Comparison of ENCODE assay signal across 2 cellular contexts in genomic region chr7:28005848-28006233, GRCh38.
TF ChIP-seq lines count a peak whose summit lies in the region.

No MANE protein-coding gene starts in this region.

TF ChIP-seq in SK-N-SH treated with all-trans-retinoic acid at 6 μM for 48 hours, 23 proteins besides CTCF, POLR2A, EP300 and RAD21 (continued from another document):
- TF ChIP-seq CSRNP3 (CRISPR knock-in tag; IDR thresholded peaks at IDR 0.05), result no peak
- peak; percentile 83 for TF ChIP-seq ISL1 (CRISPR knock-in tag; IDR thresholded peaks at IDR 0.05)
- TF ChIP-seq SNAI2 (CRISPR knock-in tag; IDR thresholded peaks at IDR 0.05), result 0 out of 2 replicates have a peak, but pooled peaks have one; percentile 27
- TF ChIP-seq ZNF70 (CRISPR knock-in tag; IDR thresholded peaks at IDR 0.05), result no peak
- no peak for TF ChIP-seq RARB (CRISPR knock-in tag; IDR thresholded peaks at IDR 0.05)

TF ChIP-seq in SK-N-SH, 30 proteins besides CTCF, POLR2A, EP300 and RAD21 (continued from another document):
- TF ChIP-seq TEAD4 (IDR thresholded peaks at IDR 0.05; ENCODE audit: borderline replicate concordance, insufficient read depth), result no peak
- no peak for TF ChIP-seq TCF12 (IDR thresholded peaks at IDR 0.05)
- no peak for TF ChIP-seq USF2 (IDR thresholded peaks at IDR 0.05; ENCODE audit: borderline replicate concordance, low read depth, low read length)
- TF ChIP-seq IRF3 (IDR thresholded peaks at IDR 0.05; ENCODE audit: low read depth, low read length), result no peak
- no peak for TF ChIP-seq FOXM1 (IDR thresholded peaks at IDR 0.05; ENCODE audit: low read depth)
- TF ChIP-seq TAF1 (IDR thresholded peaks at IDR 0.05; ENCODE audit: borderline replicate concordance, low read depth, low read length), result no peak
- no peak for TF ChIP-seq EZH2phosphoT487 (IDR thresholded peaks at IDR 0.05; ENCODE audit: borderline replicate concordance, low read depth)
